Comparison of ENCODE assay signal across 15 cellular contexts in genomic region chr1:208434008-208434407, GRCh38.
"Had no signal": no experiment of that assay in that cellular context is flagged by ENCODE, and none has a peak within 500 bp of the region (broad histone marks: within the 10 kb centered on the region; RNA-seq: fewer than 3 reads in every experiment).

No MANE protein-coding gene starts in this region.

- H3K9me3 ChIP-seq: esophagus squamous epithelium, heart left ventricle, mucosa of descending colon had no signal

- H3K36me3 ChIP-seq: esophagus squamous epithelium, heart left ventricle had no signal

- ATAC-seq: effector memory CD8-positive, alpha-beta T cell; heart left ventricle; left colon; mucosa of descending colon; naive thymus-derived CD8-positive, alpha-beta T cell; sciatic nerve had no signal

- H3K27ac ChIP-seq: esophagus squamous epithelium, heart left ventricle, skin epidermis had no signal

- H3K36me3 Mint-ChIP-seq: naive thymus-derived CD8-positive, alpha-beta T cell had no signal

- H3K4me3 ChIP-seq: esophagus squamous epithelium, heart left ventricle, mucosa of descending colon, skin epidermis had no signal

- H3K27ac Mint-ChIP-seq: dendritic cell treated with granulocyte-macrophage colony-stimulating factor and Interleukin-4, amounts not matched to agents 40 ng/mL and 50 ng/mL, for 4 days; effector memory CD8-positive, alpha-beta T cell; naive thymus-derived CD8-positive, alpha-beta T cell had no signal

- H3K4me1 Mint-ChIP-seq: naive thymus-derived CD8-positive, alpha-beta T cell had no signal

- H3K27me3 Mint-ChIP-seq: dendritic cell treated with granulocyte-macrophage colony-stimulating factor and Interleukin-4, amounts not matched to agents 40 ng/mL and 50 ng/mL, for 4 days had no signal

- H3K27me3 ChIP-seq: heart left ventricle had no signal

- DNase-seq: effector memory CD8-positive, alpha-beta T cell; esophagus squamous epithelium; foreskin melanocyte; heart left ventricle; hippocampal formation; left colon; mucosa of descending colon; naive thymus-derived CD8-positive, alpha-beta T cell; posterior cingulate gyrus; stimulated activated CD4-positive, alpha-beta T cell treated with anti-CD3 and anti-CD28 coated beads, Interleukin-2, amount 100 ng/mL, for 48 hours; stimulated activated naive CD4-positive, alpha-beta T cell treated with Interleukin-2 at 50 U/mL for 16 hours; trophoblast cell had no signal

- H3K4me3 Mint-ChIP-seq: dendritic cell treated with granulocyte-macrophage colony-stimulating factor and Interleukin-4, amounts not matched to agents 40 ng/mL and 50 ng/mL, for 4 days; effector memory CD8-positive, alpha-beta T cell; naive thymus-derived CD8-positive, alpha-beta T cell had no signal

- H3K9me3 Mint-ChIP-seq: dendritic cell treated with granulocyte-macrophage colony-stimulating factor and Interleukin-4, amounts not matched to agents 40 ng/mL and 50 ng/mL, for 4 days; effector memory CD8-positive, alpha-beta T cell had no signal
